In the genomic region with DNA sequence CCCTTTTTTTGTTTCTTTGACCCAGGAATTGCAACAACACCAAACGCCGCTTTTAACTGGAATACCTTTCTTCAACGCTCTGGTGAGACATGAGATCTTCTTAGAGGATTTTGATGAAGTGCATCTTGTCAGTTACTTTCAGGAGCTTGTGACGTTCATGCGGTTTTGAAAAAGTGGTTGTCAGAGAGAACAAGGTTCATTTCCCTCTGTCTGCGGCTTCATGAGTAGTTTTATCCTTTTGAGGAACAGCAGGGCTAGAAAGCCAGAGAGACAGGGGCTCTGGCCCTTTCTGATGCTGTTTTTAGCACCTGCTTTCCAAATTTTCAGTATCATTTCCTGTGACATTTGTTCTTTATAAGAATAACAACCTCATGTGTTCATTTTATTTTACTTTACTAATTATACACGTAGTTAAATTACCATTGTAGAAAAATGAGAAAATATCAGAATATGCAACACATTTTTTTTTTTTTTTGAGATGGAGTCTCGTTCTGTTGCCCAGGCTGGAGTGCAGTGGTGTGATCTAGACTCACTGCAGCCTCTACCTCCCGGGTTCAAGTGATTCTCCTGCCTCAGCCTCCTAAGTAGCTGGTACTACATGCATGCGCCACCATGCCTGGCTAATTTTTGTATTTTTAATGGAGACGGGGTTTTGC, we compare ENCODE assay signal across 8 cellular contexts.
DNase-seq lines count a peak whose midpoint lies in the region; ATAC-seq lines count a peak whose summit lies in the region.

No MANE protein-coding gene starts in this region.

- CTCF ChIA-PET in activated CD4-positive, alpha-beta T cell treated with anti-CD3 and anti-CD28 coated beads for 36 hours (lab: Charles Lee), result no interaction called here

- no peaks in the 10 kb centered on the region for H3K27me3 Mint-ChIP-seq in activated CD4-positive, alpha-beta T cell treated with anti-CD3 and anti-CD28 coated beads for 36 hours

- peak; percentile 76 for DNase-seq in activated CD4-positive, alpha-beta T cell treated with anti-CD3 and anti-CD28 coated beads for 36 hours
- DNase-seq in activated CD4-positive, alpha-beta T cell treated with anti-CD3 and anti-CD28 coated beads, Interleukin-2, amount 50 U/mL, for 4 hours, result no peak
- DNase-seq in OCI-M1 (lab: John Stamatoyannopoulos, UW) (peak; percentile 56), GF-D8 (lab: John Stamatoyannopoulos, UW) (no peak), kidney glomerular epithelial cell (lab: John Stamatoyannopoulos, UW) (no peak), islet precursor cell (no peak)
- peak; percentile 2 for DNase-seq in stimulated activated CD8-positive, alpha-beta memory T cell treated with anti-CD3 and anti-CD28 coated beads, Interleukin-12 subunit alpha, Interleukin-12 subunit beta, amount 100 ng/mL, for 4 hours (ENCODE audit: low read depth)

- POLR2A ChIA-PET in activated CD4-positive, alpha-beta T cell treated with anti-CD3 and anti-CD28 coated beads for 36 hours (lab: Charles Lee), result no interaction called here

- intact Hi-C loops in activated CD4-positive, alpha-beta T cell treated with anti-CD3 and anti-CD28 coated beads for 36 hours (cut with DNase I, micrococcal nuclease), result loop anchor here (1.0 to 2.0 kb wide), 3 partner anchors 90 to 132 kb away; no protein-coding TSS in a partner anchor

- peak; percentile 83 for ATAC-seq in activated CD4-positive, alpha-beta T cell treated with anti-CD3 and anti-CD28 coated beads for 36 hours
- ATAC-seq in HG02870 (IDR thresholded peaks at IDR 0.05; ENCODE audit: unreplicated experiment), result peak; percentile 99

- H3K27ac Mint-ChIP-seq in activated CD4-positive, alpha-beta T cell treated with anti-CD3 and anti-CD28 coated beads for 36 hours, result peak overlapping the region; percentile 78

- H3K36me3 Mint-ChIP-seq in activated CD4-positive, alpha-beta T cell treated with anti-CD3 and anti-CD28 coated beads for 36 hours (ENCODE audit: low read depth), result no peaks in the 10 kb centered on the region

- H3K4me3 Mint-ChIP-seq in activated CD4-positive, alpha-beta T cell treated with anti-CD3 and anti-CD28 coated beads for 36 hours, result peak overlapping the region; percentile 6

- peaks cover 59% of the 10 kb centered on the region for H3K4me1 Mint-ChIP-seq in activated CD4-positive, alpha-beta T cell treated with anti-CD3 and anti-CD28 coated beads for 36 hours

- H3K9me3 Mint-ChIP-seq in activated CD4-positive, alpha-beta T cell treated with anti-CD3 and anti-CD28 coated beads for 36 hours (ENCODE audit: low read depth), result no peaks in the 10 kb centered on the region

Comparison
In these comparisons a context has a peak if more than half of its experiments do, and no peak if none do; other contexts are left out.
1. DNase-seq: peak in activated CD4-positive, alpha-beta T cell treated with anti-CD3 and anti-CD28 coated beads for 36 hours (single experiment), OCI-M1 (single experiment) and stimulated activated CD8-positive, alpha-beta memory T cell treated with anti-CD3 and anti-CD28 coated beads, Interleukin-12 subunit alpha, Interleukin-12 subunit beta, amount 100 ng/mL, for 4 hours (single experiment); none in activated CD4-positive, alpha-beta T cell treated with anti-CD3 and anti-CD28 coated beads, Interleukin-2, amount 50 U/mL, for 4 hours (0 of 2), GF-D8 (single experiment), kidney glomerular epithelial cell (single experiment) and islet precursor cell (single experiment).